Comparison of ENCODE assay signal across 9 cellular contexts in genomic region chr16:1350691-1351090, GRCh38. TPM values are rescaled to one million over a fixed set of nuclear protein-coding genes. Genes with fewer than 3 reads are reported as not detected.
DNase-seq lines count a peak whose midpoint lies in the region; ATAC-seq and TF ChIP-seq lines count a peak whose summit lies in the region.
"Had no signal": no experiment of that assay in that cellular context is flagged by ENCODE, and none has a peak within 500 bp of the region (broad histone marks: within the 10 kb centered on the region; RNA-seq: fewer than 3 reads in every experiment).

No MANE protein-coding gene starts in this region.

- peak overlapping the region; percentile 82 for H3K9ac ChIP-seq in fibroblast of lung (ENCODE audit: insufficient read depth, low read length)

- H4K20me1 ChIP-seq in fibroblast of lung (ENCODE audit: control insufficient read depth, extremely low read depth, insufficient read depth, low read length): no peaks in the 10 kb centered on the region

- H3K4me3 ChIP-seq in GM06990 (replicated peaks; ENCODE audit: low read depth, low read length) (peak overlapping the region; percentile 77), SJCRH30 (peak overlapping the region; percentile 76), fibroblast of lung (replicated peaks in 1 of 4; ENCODE audit: control extremely low read depth in 1 of 4, insufficient read depth in 1 of 4, low read depth in 3 of 4, low read length in 4 of 4) (peak overlapping the region; percentile 59 to 96 (median 82)), psoas muscle (peak overlapping the region; percentile 87)

- H3K4me2 ChIP-seq in fibroblast of lung (ENCODE audit: extremely low read depth, insufficient read depth, low read length): peak overlapping the region; percentile 86

- peaks cover 7% of the 10 kb centered on the region for H3K4me1 ChIP-seq in SJCRH30
- H3K4me1 ChIP-seq in fibroblast of lung (ENCODE audit: control insufficient read depth, extremely low read depth, insufficient read depth, low read length): peaks cover 5% of the 10 kb centered on the region
- peaks cover 26% of the 10 kb centered on the region for H3K4me1 ChIP-seq in psoas muscle

- no peak for TF ChIP-seq CTCF in GM06990 (IDR thresholded peaks at IDR 0.05; ENCODE audit: insufficient read depth, low read length, poor library complexity, severe bottlenecking)
- TF ChIP-seq CTCF in fibroblast of lung (conservative IDR thresholded peaks at IDR 0.05 in 1 of 2, IDR thresholded peaks at IDR 0.05 in 1 of 2; ENCODE audit: low read depth in 1 of 2, low read length in 2 of 2): no peak
- no peak for TF ChIP-seq CTCF in psoas muscle (IDR thresholded peaks at IDR 0.05)

- H3K27me3 ChIP-seq in GM06990 (replicated peaks; ENCODE audit: control insufficient read depth, insufficient read depth, low read length): no peaks in the 10 kb centered on the region
- H3K27me3 ChIP-seq in SJCRH30: no peaks in the 10 kb centered on the region
- H3K27me3 ChIP-seq in fibroblast of lung (ENCODE audit: control insufficient read depth, insufficient read depth, low read length): no peaks in the 10 kb centered on the region
- no peaks in the 10 kb centered on the region for H3K27me3 ChIP-seq in psoas muscle (ENCODE audit: insufficient read depth in 3 of 3, low read length in 2 of 3)

- intact Hi-C loops in psoas muscle (cut with DNase I): no loop called here

- ATAC-seq in psoas muscle (no peak), GM19035 (IDR thresholded peaks at IDR 0.05; ENCODE audit: unreplicated experiment) (no peak)

- peaks cover 50% of the 10 kb centered on the region for H3K79me2 ChIP-seq in fibroblast of lung (ENCODE audit: control insufficient read depth, insufficient read depth, low read length)

- H3K27ac ChIP-seq in SJCRH30: no peak overlapping the region
- H3K27ac ChIP-seq in fibroblast of lung (ENCODE audit: insufficient read depth, low read length): no peak overlapping the region
- peak overlapping the region; percentile 80 for H3K27ac ChIP-seq in psoas muscle

- H3K9me3 ChIP-seq in SJCRH30 (replicated peaks): no peaks in the 10 kb centered on the region
- H3K9me3 ChIP-seq in fibroblast of lung (ENCODE audit: control insufficient read depth, insufficient read depth, low read depth, low read length): no peaks in the 10 kb centered on the region
- no peaks in the 10 kb centered on the region for H3K9me3 ChIP-seq in psoas muscle

- DNase-seq in GM06990 (ENCODE audit: extremely low read depth, insufficient read length) (no peak), SJCRH30 (no peak), fibroblast of lung (ENCODE audit: low read depth in 2 of 2) (no peak), psoas muscle (no peak), SKM-1 treated with dmso at 0.1 percent for 144 hours (lab: John Stamatoyannopoulos, UW; ENCODE audit: unreplicated experiment) (no peak), NCI-H146 (lab: John Stamatoyannopoulos, UW) (no peak)
- no peak for DNase-seq in stimulated activated naive CD4-positive, alpha-beta T cell treated with Interleukin-2 at 50 U/mL for 16 hours (lab: John Stamatoyannopoulos, UW)
- DNase-seq: anterior cingulate cortex had no signal

- WGBS in psoas muscle, 3 donors: 76 to 84% (median 76%) methylated on average over 19 of the region's 19 CpGs

- no peak overlapping the region for H2AFZ ChIP-seq in fibroblast of lung (ENCODE audit: low read length)

- H3K36me3 ChIP-seq in GM06990 (ENCODE audit: control insufficient read depth, insufficient read depth, low read length) (peaks cover 5% of the 10 kb centered on the region), SJCRH30 (no peaks in the 10 kb centered on the region; the same call in 1 of the 2 replicates), fibroblast of lung (ENCODE audit: control insufficient read depth, insufficient read depth, low read length) (peaks cover 15% of the 10 kb centered on the region), psoas muscle (ENCODE audit: insufficient read depth in 1 of 2, low read depth in 1 of 2) (peaks cover 0 to 31% of the 10 kb centered on the region in 2 donors)

RNA-seq across cellular contexts. Expression of gene TSR3, which starts 1.0 kb away (rescaled TPM):
- total RNA-seq in SJCRH30 (2014; rRNA removed; shearing (Covaris generic)): 48.3 and 50.5 TPM in 2 replicates
- total RNA-seq in fibroblast of lung (74.7 and 77.6 TPM in 2 replicates), psoas muscle (10 to 100 TPM; 40.0 to 55.3 (median 43.2) TPM)
- polyA plus RNA-seq in fibroblast of lung (36.2 and 41.9 TPM in 2 replicates), psoas muscle (100 to 1,000 TPM in 2 of 3 donors, 10 to 100 TPM in 1; 55.1 to 109 (median 107) TPM)
- polyA plus RNA-seq in fibroblast of lung (2012): 65.9 and 94.7 TPM in 2 replicates
- polyA minus RNA-seq in fibroblast of lung (ENCODE audit: low replicate concordance): 23.6 and 25.5 TPM in 2 replicates

RNA-seq across cellular contexts. Expression of gene GNPTG, which starts 1.0 kb away (rescaled TPM):
- total RNA-seq in SJCRH30 (2014; rRNA removed; shearing (Covaris generic)): 15.5 and 16.0 TPM in 2 replicates
- total RNA-seq in fibroblast of lung (38.8 and 40.8 TPM in 2 replicates), psoas muscle (10 to 100 TPM; 27.9 to 36.6 (median 32.5) TPM)
- polyA plus RNA-seq in fibroblast of lung (43.2 and 44.6 TPM in 2 replicates), psoas muscle (10 to 100 TPM; 29.5 to 31.2 (median 30.7) TPM)
- polyA plus RNA-seq in fibroblast of lung (2012): 39.7 and 43.4 TPM in 2 replicates
- 12.8 and 47.4 TPM in 2 replicates for polyA minus RNA-seq in fibroblast of lung (ENCODE audit: low replicate concordance)

RNA-seq across cellular contexts. Expression of gene BAIAP3, which starts 17.2 kb away (rescaled TPM):
- total RNA-seq in SJCRH30 (2014; rRNA removed; shearing (Covaris generic)): 0.13 and 0.34 TPM in 2 replicates
- 0.26 and 0.83 TPM in 2 replicates for total RNA-seq in fibroblast of lung
- 0.19 and 0.22 TPM in 2 replicates for polyA plus RNA-seq in fibroblast of lung
- 0.58 and 0.73 TPM in 2 replicates for polyA plus RNA-seq in fibroblast of lung (2012)
- 0.11 and 2.9 TPM in 2 replicates for polyA minus RNA-seq in fibroblast of lung (ENCODE audit: low replicate concordance)
- total RNA-seq in psoas muscle: 1 to 10 TPM in 3 of 4 donors, under 1 TPM in 1; 0.38 to 3.5 (median 1.9) TPM
- 1 to 10 TPM in 1 of 3 donors, under 1 TPM in 2; 0.62 to 1.1 (median 0.79) TPM for polyA plus RNA-seq in psoas muscle

RNA-seq across cellular contexts. Expression of gene UBE2I, which starts 41.3 kb away (rescaled TPM):
- 163 and 181 TPM in 2 replicates for total RNA-seq in SJCRH30 (2014; rRNA removed; shearing (Covaris generic))
- total RNA-seq in fibroblast of lung: 42.1 and 44.4 TPM in 2 replicates
- polyA plus RNA-seq in fibroblast of lung: 142 and 202 TPM in 2 replicates
- polyA plus RNA-seq in fibroblast of lung (2012): 119 and 157 TPM in 2 replicates
- 27.7 and 27.9 TPM in 2 replicates for polyA minus RNA-seq in fibroblast of lung (ENCODE audit: low replicate concordance)
- total RNA-seq in psoas muscle: 10 to 100 TPM; 46.2 to 71.7 (median 56.0) TPM
- 100 to 1,000 TPM in 1 of 3 donors, 10 to 100 TPM in 2; 49.8 to 101 (median 55.6) TPM for polyA plus RNA-seq in psoas muscle
